In the genomic region with DNA sequence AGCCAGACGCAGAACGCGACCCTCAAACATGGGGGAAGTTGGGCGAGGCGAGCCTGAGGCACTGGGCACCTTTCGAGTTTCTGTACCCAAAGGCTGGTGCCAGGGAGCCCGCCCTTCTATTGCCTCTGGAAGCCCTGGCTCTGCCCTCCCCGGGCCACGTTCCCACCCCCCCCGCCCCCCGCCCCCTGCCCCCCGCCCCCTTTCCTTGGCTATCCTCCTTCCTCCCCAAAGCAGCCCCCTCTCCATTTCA, we compare ENCODE assay signal across 8 cellular contexts. TPM values are rescaled to one million over a fixed set of nuclear protein-coding genes. Genes with fewer than 3 reads are reported as not detected.
DNase-seq lines count a peak whose midpoint lies in the region; ATAC-seq, FAIRE-seq and TF ChIP-seq lines count a peak whose summit lies in the region.

No MANE protein-coding gene starts in this region.

- no peaks in the 10 kb centered on the region for H3K27me3 Mint-ChIP-seq in progenitor cell of endocrine pancreas

- no peak for TF ChIP-seq RAD21 in SK-N-SH (IDR thresholded peaks at IDR 0.05; ENCODE audit: low read length)

- no peaks in the 10 kb centered on the region for H3K9me3 ChIP-seq in SK-N-SH

- H4K20me1 ChIP-seq in SK-N-SH (ENCODE audit: insufficient read depth): no peaks in the 10 kb centered on the region

- CTCF ChIA-PET in SK-N-SH (lab: Yijun Ruan, JAX): interaction anchor here (0.6 to 14.0 kb wide), 18 partner anchors 8 to 91 kb away, joined by 3 to 640 read pairs (median 11); a partner anchor contains a TSS

- H3K4me3 Mint-ChIP-seq in progenitor cell of endocrine pancreas (ENCODE audit: low read depth): peak overlapping the region; percentile 89

- no peaks in the 10 kb centered on the region for H3K36me3 Mint-ChIP-seq in progenitor cell of endocrine pancreas (ENCODE audit: insufficient read depth)

- FAIRE-seq in GM19239 (lab: Jason Lieb, UNC): no peak

- H3K27me3 ChIP-seq in SK-N-SH (ENCODE audit: insufficient read depth): no peaks in the 10 kb centered on the region

- H3K4me1 ChIP-seq in SK-N-SH (ENCODE audit: control insufficient read depth in 1 of 2, insufficient read depth in 2 of 2, low read depth in 1 of 2, low read length in 1 of 2): peaks cover 21 to 29% of the 10 kb centered on the region in 2 experiments

- H3K9ac ChIP-seq in SK-N-SH: peak overlapping the region; percentile 76; the same call in 1 of the 2 replicates

- H3K9me3 Mint-ChIP-seq in progenitor cell of endocrine pancreas (ENCODE audit: low read depth): no peaks in the 10 kb centered on the region

- WGBS in SK-N-SH (ENCODE audit: low lambda C conversion rate): 7% methylated on average over 12 of the region's 12 CpGs

- peak overlapping the region; percentile 92 to 94 for H3K27ac ChIP-seq in SK-N-SH (ENCODE audit: low read depth in 2 of 2, low read length in 1 of 2)

- no peaks in the 10 kb centered on the region for H3K36me3 ChIP-seq in SK-N-SH (replicated peaks in 1 of 2; ENCODE audit: control insufficient read depth in 1 of 2, insufficient read depth in 2 of 2, low read length in 1 of 2)

- H3K4me1 Mint-ChIP-seq in progenitor cell of endocrine pancreas (ENCODE audit: low read depth): peaks cover 14% of the 10 kb centered on the region

- H3K9me2 ChIP-seq in SK-N-SH: no peaks in the 10 kb centered on the region

- DNase-seq in GM13977 (ENCODE audit: low spot score) (peak; percentile 58), SK-N-SH (no peak), fibroblast of mammary gland (ENCODE audit: low read depth) (no peak), progenitor cell of endocrine pancreas (ENCODE audit: low spot score, unreplicated experiment) (no peak), GM10266 (ENCODE audit: extremely low spot score) (no peak), GM19239 (ENCODE audit: insufficient read length, low spot score) (no peak)

- H3K79me2 ChIP-seq in SK-N-SH (ENCODE audit: insufficient read depth): peaks cover 31% of the 10 kb centered on the region

- in situ Hi-C loops in GM13977 (cut with MboI; ENCODE audit: low pct_unique_long_range_greater_than_20kb, low sequenced_read_pairs, unreplicated experiment): no loop called here

- H3K4me2 ChIP-seq in SK-N-SH: peak overlapping the region; percentile 96

- POLR2A ChIA-PET in SK-N-SH (lab: Yijun Ruan, JAX): interaction anchor here (0.7 to 3.0 kb wide), 4 partner anchors 27 to 45 kb away, joined by 3 to 18 read pairs (median 11); a partner anchor contains a TSS

- peak overlapping the region; percentile 98 for H3K27ac Mint-ChIP-seq in progenitor cell of endocrine pancreas

- TF ChIP-seq EP300 in SK-N-SH (IDR thresholded peaks at IDR 0.05; ENCODE audit: borderline replicate concordance in 1 of 2, low read depth in 1 of 2, low read length in 1 of 2): no peak

- peaks cover 31% of the 10 kb centered on the region for H3F3A ChIP-seq in SK-N-SH (replicated peaks; ENCODE audit: insufficient read depth)

- peak overlapping the region; percentile 70; the same call in 1 of the 2 replicates for H2AFZ ChIP-seq in SK-N-SH (ENCODE audit: low read depth)

- H3K4me3 ChIP-seq in SK-N-SH (ENCODE audit: low read depth in 2 of 2, low read length in 1 of 2) (peak overlapping the region; percentile 57 to 71), fibroblast of mammary gland (ENCODE audit: control insufficient read depth, low read depth, low read length) (peak overlapping the region; percentile 89)

- TF ChIP-seq CTCF in GM13977 (IDR thresholded peaks at IDR 0.05; ENCODE audit: extremely low read depth, insufficient read depth, missing control alignments): no peak
- no peak for TF ChIP-seq CTCF in SK-N-SH (IDR thresholded peaks at IDR 0.05)
- no peak for TF ChIP-seq CTCF in fibroblast of mammary gland (conservative IDR thresholded peaks at IDR 0.05; ENCODE audit: control insufficient read depth, insufficient read depth, low read depth, low read length)
- TF ChIP-seq CTCF in progenitor cell of endocrine pancreas (IDR thresholded peaks at IDR 0.05; ENCODE audit: unreplicated experiment): no peak
- TF ChIP-seq CTCF in GM10266 (IDR thresholded peaks at IDR 0.05; ENCODE audit: control insufficient read depth, insufficient read depth, low read depth, missing control alignments): no peak

- ATAC-seq in GM18520 (IDR thresholded peaks at IDR 0.05; ENCODE audit: unreplicated experiment) (no peak), HG02938 (IDR thresholded peaks at IDR 0.05; ENCODE audit: unreplicated experiment) (no peak)

TF ChIP-seq in SK-N-SH, 30 proteins besides CTCF, POLR2A, EP300 and RAD21 (continues in another document):
- TF ChIP-seq MXI1 (IDR thresholded peaks at IDR 0.05; ENCODE audit: low read depth, low read length): no peak
- no peak for TF ChIP-seq GABPA (IDR thresholded peaks at IDR 0.05; ENCODE audit: low read depth)
- TF ChIP-seq, protein P1, sequence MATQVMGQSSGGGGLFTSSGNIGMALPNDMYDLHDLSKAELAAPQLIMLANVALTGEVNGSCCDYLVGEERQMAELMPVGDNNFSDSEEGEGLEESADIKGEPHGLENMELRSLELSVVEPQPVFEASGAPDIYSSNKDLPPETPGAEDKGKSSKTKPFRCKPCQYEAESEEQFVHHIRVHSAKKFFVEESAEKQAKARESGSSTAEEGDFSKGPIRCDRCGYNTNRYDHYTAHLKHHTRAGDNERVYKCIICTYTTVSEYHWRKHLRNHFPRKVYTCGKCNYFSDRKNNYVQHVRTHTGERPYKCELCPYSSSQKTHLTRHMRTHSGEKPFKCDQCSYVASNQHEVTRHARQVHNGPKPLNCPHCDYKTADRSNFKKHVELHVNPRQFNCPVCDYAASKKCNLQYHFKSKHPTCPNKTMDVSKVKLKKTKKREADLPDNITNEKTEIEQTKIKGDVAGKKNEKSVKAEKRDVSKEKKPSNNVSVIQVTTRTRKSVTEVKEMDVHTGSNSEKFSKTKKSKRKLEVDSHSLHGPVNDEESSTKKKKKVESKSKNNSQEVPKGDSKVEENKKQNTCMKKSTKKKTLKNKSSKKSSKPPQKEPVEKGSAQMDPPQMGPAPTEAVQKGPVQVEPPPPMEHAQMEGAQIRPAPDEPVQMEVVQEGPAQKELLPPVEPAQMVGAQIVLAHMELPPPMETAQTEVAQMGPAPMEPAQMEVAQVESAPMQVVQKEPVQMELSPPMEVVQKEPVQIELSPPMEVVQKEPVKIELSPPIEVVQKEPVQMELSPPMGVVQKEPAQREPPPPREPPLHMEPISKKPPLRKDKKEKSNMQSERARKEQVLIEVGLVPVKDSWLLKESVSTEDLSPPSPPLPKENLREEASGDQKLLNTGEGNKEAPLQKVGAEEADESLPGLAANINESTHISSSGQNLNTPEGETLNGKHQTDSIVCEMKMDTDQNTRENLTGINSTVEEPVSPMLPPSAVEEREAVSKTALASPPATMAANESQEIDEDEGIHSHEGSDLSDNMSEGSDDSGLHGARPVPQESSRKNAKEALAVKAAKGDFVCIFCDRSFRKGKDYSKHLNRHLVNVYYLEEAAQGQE (IDR thresholded peaks at IDR 0.05; ENCODE audit: low read depth, low read length): no peak
- TF ChIP-seq JUND (IDR thresholded peaks at IDR 0.05): no peak
- TF ChIP-seq ELF1 (IDR thresholded peaks at IDR 0.05): no peak
- TF ChIP-seq RFX5 (IDR thresholded peaks at IDR 0.05; ENCODE audit: low read length): no peak
- TF ChIP-seq TCF12 (IDR thresholded peaks at IDR 0.05): no peak
- no peak for TF ChIP-seq YY1 (IDR thresholded peaks at IDR 0.05; ENCODE audit: low read depth)
- TF ChIP-seq, protein P2, sequence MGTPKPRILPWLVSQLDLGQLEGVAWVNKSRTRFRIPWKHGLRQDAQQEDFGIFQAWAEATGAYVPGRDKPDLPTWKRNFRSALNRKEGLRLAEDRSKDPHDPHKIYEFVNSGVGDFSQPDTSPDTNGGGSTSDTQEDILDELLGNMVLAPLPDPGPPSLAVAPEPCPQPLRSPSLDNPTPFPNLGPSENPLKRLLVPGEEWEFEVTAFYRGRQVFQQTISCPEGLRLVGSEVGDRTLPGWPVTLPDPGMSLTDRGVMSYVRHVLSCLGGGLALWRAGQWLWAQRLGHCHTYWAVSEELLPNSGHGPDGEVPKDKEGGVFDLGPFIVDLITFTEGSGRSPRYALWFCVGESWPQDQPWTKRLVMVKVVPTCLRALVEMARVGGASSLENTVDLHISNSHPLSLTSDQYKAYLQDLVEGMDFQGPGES (IDR thresholded peaks at IDR 0.05; ENCODE audit: low read depth, low read length): no peak

RNA-seq across cellular contexts. Expression of a gene that starts 2.2 kb away (rescaled TPM):
- 15.7 and 22.1 TPM in 2 replicates for polyA plus RNA-seq in SK-N-SH (2012; rRNA removed)
- polyA plus RNA-seq in SK-N-SH (2012; cell fraction: cytosol; rRNA removed): 5.6 and 9.5 TPM in 2 replicates
- polyA plus RNA-seq in SK-N-SH (2012; cell fraction: nucleus; rRNA removed): 51.6 and 52.3 TPM in 2 replicates
- 28.9 and 29.9 TPM in 2 replicates for total RNA-seq in progenitor cell of endocrine pancreas

RNA-seq across cellular contexts. Expression of a gene that starts 7.0 kb away (rescaled TPM):
- polyA plus RNA-seq in SK-N-SH (2012; rRNA removed): 0.26 TPM in 1 of 2 replicates, not detected in the other
- not detected in 2 replicates for polyA plus RNA-seq in SK-N-SH (2012; cell fraction: cytosol; rRNA removed)
- polyA plus RNA-seq in SK-N-SH (2012; cell fraction: nucleus; rRNA removed): 0.13 and 0.40 TPM in 2 replicates
- total RNA-seq in progenitor cell of endocrine pancreas: 0.84 TPM in 2 replicates

RNA-seq across cellular contexts. Expression of a gene that starts 17.3 kb away (rescaled TPM):
- polyA plus RNA-seq in SK-N-SH (2012; rRNA removed): 50.8 and 56.2 TPM in 2 replicates
- polyA plus RNA-seq in SK-N-SH (2012; cell fraction: cytosol; rRNA removed): 21.8 and 32.1 TPM in 2 replicates
- 130 and 147 TPM in 2 replicates for polyA plus RNA-seq in SK-N-SH (2012; cell fraction: nucleus; rRNA removed)
- total RNA-seq in progenitor cell of endocrine pancreas: 53.7 and 55.9 TPM in 2 replicates

RNA-seq across cellular contexts. Expression of a gene that starts 25.9 kb away (rescaled TPM):
- 256 and 308 TPM in 2 replicates for polyA plus RNA-seq in SK-N-SH (2012; rRNA removed)
- polyA plus RNA-seq in SK-N-SH (2012; cell fraction: cytosol; rRNA removed): 286 and 340 TPM in 2 replicates
- polyA plus RNA-seq in SK-N-SH (2012; cell fraction: nucleus; rRNA removed): 86.1 and 118 TPM in 2 replicates
- total RNA-seq in progenitor cell of endocrine pancreas: 78.7 and 85.8 TPM in 2 replicates

RNA-seq across cellular contexts. Expression of a gene that starts 29.9 kb away (rescaled TPM):
- 338 and 395 TPM in 2 replicates for polyA plus RNA-seq in SK-N-SH (2012; rRNA removed)
- 199 and 274 TPM in 2 replicates for polyA plus RNA-seq in SK-N-SH (2012; cell fraction: cytosol; rRNA removed)
- polyA plus RNA-seq in SK-N-SH (2012; cell fraction: nucleus; rRNA removed): 1,066 and 1,388 TPM in 2 replicates
- total RNA-seq in progenitor cell of endocrine pancreas: 43.3 and 54.7 TPM in 2 replicates
